1 cellular context compared by ENCODE assay signal in the genomic region with DNA sequence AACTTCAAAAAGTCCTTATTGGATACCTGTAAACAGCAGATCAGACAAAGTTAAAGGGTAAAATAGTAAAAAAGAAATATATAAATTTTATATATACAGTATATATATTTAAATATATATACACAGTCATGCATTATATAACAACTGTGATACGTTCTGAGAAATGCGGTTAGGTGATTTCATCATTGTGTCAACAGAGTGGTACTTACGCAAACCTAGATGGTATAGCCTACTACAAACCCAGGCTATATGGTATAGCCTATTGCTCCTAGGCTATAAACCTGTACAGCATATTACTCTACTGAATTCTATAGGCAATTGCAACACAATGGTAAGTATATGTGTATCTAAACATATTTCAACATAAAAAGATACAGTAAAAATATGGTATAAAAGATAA.
TF ChIP-seq lines count a peak whose summit lies in the region.

No MANE protein-coding gene starts in this region.

TF ChIP-seq in HepG2, 621 proteins besides CTCF, POLR2A, EP300 and RAD21 (continued from another document):
- TF ChIP-seq, protein P1, sequence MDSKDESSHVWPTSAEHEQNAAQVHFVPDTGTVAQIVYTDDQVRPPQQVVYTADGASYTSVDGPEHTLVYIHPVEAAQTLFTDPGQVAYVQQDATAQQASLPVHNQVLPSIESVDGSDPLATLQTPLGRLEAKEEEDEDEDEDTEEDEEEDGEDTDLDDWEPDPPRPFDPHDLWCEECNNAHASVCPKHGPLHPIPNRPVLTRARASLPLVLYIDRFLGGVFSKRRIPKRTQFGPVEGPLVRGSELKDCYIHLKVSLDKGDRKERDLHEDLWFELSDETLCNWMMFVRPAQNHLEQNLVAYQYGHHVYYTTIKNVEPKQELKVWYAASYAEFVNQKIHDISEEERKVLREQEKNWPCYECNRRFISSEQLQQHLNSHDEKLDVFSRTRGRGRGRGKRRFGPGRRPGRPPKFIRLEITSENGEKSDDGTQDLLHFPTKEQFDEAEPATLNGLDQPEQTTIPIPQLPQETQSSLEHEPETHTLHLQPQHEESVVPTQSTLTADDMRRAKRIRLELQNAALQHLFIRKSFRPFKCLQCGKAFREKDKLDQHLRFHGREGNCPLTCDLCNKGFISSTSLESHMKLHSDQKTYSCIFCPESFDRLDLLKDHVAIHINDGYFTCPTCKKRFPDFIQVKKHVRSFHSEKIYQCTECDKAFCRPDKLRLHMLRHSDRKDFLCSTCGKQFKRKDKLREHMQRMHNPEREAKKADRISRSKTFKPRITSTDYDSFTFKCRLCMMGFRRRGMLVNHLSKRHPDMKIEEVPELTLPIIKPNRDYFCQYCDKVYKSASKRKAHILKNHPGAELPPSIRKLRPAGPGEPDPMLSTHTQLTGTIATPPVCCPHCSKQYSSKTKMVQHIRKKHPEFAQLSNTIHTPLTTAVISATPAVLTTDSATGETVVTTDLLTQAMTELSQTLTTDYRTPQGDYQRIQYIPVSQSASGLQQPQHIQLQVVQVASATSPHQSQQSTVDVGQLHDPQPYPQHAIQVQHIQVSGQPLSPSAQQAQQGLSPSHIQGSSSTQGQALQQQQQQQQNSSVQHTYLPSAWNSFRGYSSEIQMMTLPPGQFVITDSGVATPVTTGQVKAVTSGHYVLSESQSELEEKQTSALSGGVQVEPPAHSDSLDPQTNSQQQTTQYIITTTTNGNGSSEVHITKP (CRISPR knock-in tag; IDR thresholded peaks at IDR 0.05; ENCODE audit: low read depth) = peak; percentile 74; the same call in 1 of the 2 replicates
- TF ChIP-seq IKZF4 (CRISPR knock-in tag; IDR thresholded peaks at IDR 0.05; ENCODE audit: borderline replicate concordance, low read depth, not compliant biosample characterization) (no peak), ZNF598 (CRISPR knock-in tag; IDR thresholded peaks at IDR 0.05; ENCODE audit: borderline replicate concordance) (no peak), GLI4 (CRISPR knock-in tag; IDR thresholded peaks at IDR 0.05; ENCODE audit: borderline replicate concordance) (no peak)
- TF ChIP-seq, protein P2, sequence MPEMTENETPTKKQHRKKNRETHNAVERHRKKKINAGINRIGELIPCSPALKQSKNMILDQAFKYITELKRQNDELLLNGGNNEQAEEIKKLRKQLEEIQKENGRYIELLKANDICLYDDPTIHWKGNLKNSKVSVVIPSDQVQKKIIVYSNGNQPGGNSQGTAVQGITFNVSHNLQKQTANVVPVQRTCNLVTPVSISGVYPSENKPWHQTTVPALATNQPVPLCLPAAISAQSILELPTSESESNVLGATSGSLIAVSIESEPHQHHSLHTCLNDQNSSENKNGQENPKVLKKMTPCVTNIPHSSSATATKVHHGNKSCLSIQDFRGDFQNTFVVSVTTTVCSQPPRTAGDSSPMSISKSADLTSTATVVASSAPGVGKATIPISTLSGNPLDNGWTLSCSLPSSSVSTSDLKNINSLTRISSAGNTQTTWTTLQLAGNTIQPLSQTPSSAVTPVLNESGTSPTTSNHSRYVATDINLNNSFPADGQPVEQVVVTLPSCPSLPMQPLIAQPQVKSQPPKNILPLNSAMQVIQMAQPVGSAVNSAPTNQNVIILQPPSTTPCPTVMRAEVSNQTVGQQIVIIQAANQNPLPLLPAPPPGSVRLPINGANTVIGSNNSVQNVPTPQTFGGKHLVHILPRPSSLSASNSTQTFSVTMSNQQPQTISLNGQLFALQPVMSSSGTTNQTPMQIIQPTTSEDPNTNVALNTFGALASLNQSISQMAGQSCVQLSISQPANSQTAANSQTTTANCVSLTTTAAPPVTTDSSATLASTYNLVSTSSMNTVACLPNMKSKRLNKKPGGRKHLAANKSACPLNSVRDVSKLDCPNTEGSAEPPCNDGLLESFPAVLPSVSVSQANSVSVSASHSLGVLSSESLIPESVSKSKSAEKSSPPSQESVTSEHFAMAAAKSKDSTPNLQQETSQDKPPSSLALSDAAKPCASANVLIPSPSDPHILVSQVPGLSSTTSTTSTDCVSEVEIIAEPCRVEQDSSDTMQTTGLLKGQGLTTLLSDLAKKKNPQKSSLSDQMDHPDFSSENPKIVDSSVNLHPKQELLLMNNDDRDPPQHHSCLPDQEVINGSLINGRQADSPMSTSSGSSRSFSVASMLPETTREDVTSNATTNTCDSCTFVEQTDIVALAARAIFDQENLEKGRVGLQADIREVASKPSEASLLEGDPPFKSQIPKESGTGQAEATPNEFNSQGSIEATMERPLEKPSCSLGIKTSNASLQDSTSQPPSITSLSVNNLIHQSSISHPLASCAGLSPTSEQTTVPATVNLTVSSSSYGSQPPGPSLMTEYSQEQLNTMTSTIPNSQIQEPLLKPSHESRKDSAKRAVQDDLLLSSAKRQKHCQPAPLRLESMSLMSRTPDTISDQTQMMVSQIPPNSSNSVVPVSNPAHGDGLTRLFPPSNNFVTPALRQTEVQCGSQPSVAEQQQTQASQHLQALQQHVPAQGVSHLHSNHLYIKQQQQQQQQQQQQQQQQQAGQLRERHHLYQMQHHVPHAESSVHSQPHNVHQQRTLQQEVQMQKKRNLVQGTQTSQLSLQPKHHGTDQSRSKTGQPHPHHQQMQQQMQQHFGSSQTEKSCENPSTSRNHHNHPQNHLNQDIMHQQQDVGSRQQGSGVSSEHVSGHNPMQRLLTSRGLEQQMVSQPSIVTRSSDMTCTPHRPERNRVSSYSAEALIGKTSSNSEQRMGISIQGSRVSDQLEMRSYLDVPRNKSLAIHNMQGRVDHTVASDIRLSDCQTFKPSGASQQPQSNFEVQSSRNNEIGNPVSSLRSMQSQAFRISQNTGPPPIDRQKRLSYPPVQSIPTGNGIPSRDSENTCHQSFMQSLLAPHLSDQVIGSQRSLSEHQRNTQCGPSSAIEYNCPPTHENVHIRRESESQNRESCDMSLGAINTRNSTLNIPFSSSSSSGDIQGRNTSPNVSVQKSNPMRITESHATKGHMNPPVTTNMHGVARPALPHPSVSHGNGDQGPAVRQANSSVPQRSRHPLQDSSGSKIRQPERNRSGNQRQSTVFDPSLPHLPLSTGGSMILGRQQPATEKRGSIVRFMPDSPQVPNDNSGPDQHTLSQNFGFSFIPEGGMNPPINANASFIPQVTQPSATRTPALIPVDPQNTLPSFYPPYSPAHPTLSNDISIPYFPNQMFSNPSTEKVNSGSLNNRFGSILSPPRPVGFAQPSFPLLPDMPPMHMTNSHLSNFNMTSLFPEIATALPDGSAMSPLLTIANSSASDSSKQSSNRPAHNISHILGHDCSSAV (CRISPR knock-in tag; IDR thresholded peaks at IDR 0.05; ENCODE audit: borderline replicate concordance) = no peak
- TF ChIP-seq, protein P3, sequence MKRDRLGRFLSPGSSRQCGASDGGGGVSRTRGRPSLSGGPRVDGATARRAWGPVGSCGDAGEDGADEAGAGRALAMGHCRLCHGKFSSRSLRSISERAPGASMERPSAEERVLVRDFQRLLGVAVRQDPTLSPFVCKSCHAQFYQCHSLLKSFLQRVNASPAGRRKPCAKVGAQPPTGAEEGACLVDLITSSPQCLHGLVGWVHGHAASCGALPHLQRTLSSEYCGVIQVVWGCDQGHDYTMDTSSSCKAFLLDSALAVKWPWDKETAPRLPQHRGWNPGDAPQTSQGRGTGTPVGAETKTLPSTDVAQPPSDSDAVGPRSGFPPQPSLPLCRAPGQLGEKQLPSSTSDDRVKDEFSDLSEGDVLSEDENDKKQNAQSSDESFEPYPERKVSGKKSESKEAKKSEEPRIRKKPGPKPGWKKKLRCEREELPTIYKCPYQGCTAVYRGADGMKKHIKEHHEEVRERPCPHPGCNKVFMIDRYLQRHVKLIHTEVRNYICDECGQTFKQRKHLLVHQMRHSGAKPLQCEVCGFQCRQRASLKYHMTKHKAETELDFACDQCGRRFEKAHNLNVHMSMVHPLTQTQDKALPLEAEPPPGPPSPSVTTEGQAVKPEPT (CRISPR knock-in tag; IDR thresholded peaks at IDR 0.05; ENCODE audit: low read depth) = no peak
